10 cellular contexts compared by ENCODE assay signal in the genomic region with DNA sequence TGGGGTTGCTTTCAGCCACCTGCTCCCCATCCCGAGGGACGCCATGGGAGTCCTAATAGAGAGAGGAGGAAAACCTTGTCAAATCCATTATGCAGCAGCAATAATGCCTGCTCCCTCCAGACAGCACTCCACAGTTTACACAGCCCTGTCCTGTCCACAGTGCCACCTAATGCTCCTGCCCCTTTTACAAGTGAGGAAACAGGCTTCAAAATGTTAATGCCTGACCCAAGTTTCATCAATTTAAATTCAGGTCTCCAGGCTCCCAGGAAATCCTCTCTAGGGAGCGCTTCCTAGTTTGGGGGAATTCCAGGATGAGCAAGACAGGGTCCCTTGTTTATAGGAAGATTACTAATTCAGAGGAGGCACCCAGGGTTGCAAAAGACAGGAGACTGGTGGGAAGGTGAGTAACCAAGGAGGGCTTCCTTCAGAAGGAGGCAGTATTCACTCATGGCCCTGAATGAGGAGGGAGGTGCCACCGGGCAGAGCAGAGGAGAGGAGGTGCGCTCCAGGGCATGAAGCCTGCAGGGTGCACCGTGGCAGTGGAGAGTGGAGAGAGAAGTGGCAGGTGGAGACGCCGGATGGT. TPM values are rescaled to one million over a fixed set of nuclear protein-coding genes. Genes with fewer than 3 reads are reported as not detected.
DNase-seq lines count a peak whose midpoint lies in the region; ATAC-seq and TF ChIP-seq lines count a peak whose summit lies in the region.
"Had no signal": no experiment of that assay in that cellular context is flagged by ENCODE, and none has a peak within 500 bp of the region (broad histone marks: within the 10 kb centered on the region; RNA-seq: fewer than 3 reads in every experiment).

No MANE protein-coding gene starts in this region.

- DNase-seq in CD8-positive, alpha-beta T cell: no peak
- DNase-seq in HFFc6: peak; percentile 59
- peak; percentile 35 for DNase-seq in amniotic stem cell (lab: John Stamatoyannopoulos, UW)
- no peak for DNase-seq in mesothelial cell of epicardium (ENCODE audit: low spot score in 2 of 2, unreplicated experiment in 2 of 2)
- DNase-seq in stimulated activated CD4-positive, alpha-beta T cell treated with anti-CD3 and anti-CD28 coated beads, Interleukin-4, amount 100 ng/mL, for 24 hours: no peak
- DNase-seq in NCI-H526 treated with DMSO at 0.1 percent for 48 hours (lab: John Stamatoyannopoulos, UW): no peak
- DNase-seq in activated naive CD4-positive, alpha-beta T cell treated with Interleukin-2 at 50 U/mL for 16 hours: no peak
- DNase-seq: activated effector memory CD4-positive, alpha-beta T cell treated with Interleukin-2 at 50 U/mL for 16 hours had no signal

- no peak for ATAC-seq in CD8-positive, alpha-beta T cell
- ATAC-seq in HG02759 (IDR thresholded peaks at IDR 0.05; ENCODE audit: unreplicated experiment): no peak

- no peaks in the 10 kb centered on the region for H3K9me3 Mint-ChIP-seq in CD8-positive, alpha-beta T cell
- H3K9me3 Mint-ChIP-seq in HFFc6 (no peaks in the 10 kb centered on the region), mesothelial cell of epicardium (no peaks in the 10 kb centered on the region)
- H3K9me3 Mint-ChIP-seq: stimulated activated naive CD8-positive, alpha-beta T cell treated with anti-CD3 and anti-CD28 coated beads, Interleukin-15, Interleukin-2, amounts not matched to agents 100 ng/mL and 50 ng/mL, for 24 hours had no signal

- POLR2A ChIA-PET in CD8-positive, alpha-beta T cell (lab: Charles Lee): no interaction called here

- H3K4me1 Mint-ChIP-seq in CD8-positive, alpha-beta T cell (ENCODE audit: low read depth): peaks cover 15% of the 10 kb centered on the region
- H3K4me1 Mint-ChIP-seq in HFFc6 (ENCODE audit: low read depth) (peaks cover 13% of the 10 kb centered on the region), mesothelial cell of epicardium (peaks cover 12% of the 10 kb centered on the region)

- peaks cover 10% of the 10 kb centered on the region for H3K36me3 ChIP-seq in CD8-positive, alpha-beta T cell (ENCODE audit: insufficient read depth, low read length)

- no peak overlapping the region for H3K27ac Mint-ChIP-seq in CD8-positive, alpha-beta T cell
- H3K27ac Mint-ChIP-seq in HFFc6 (peak overlapping the region; percentile 61), mesothelial cell of epicardium (no peak overlapping the region)
- H3K27ac Mint-ChIP-seq: stimulated activated naive CD8-positive, alpha-beta T cell treated with anti-CD3 and anti-CD28 coated beads, Interleukin-15, Interleukin-2, amounts not matched to agents 100 ng/mL and 50 ng/mL, for 24 hours had no signal

- TF ChIP-seq CTCF in CD8-positive, alpha-beta T cell (IDR thresholded peaks at IDR 0.05): no peak
- peak; percentile 9; the same call in 1 of the 2 replicates for TF ChIP-seq CTCF in HFFc6 (IDR thresholded peaks at IDR 0.05)
- no peak for TF ChIP-seq CTCF in mesothelial cell of epicardium (IDR thresholded peaks at IDR 0.05; ENCODE audit: unreplicated experiment)

- H3K27me3 Mint-ChIP-seq in CD8-positive, alpha-beta T cell (ENCODE audit: low read depth): peaks cover 3% of the 10 kb centered on the region
- H3K27me3 Mint-ChIP-seq in HFFc6 (ENCODE audit: insufficient read depth): no peaks in the 10 kb centered on the region
- no peaks in the 10 kb centered on the region for H3K27me3 Mint-ChIP-seq in mesothelial cell of epicardium (ENCODE audit: low read depth)

- H3K4me3 ChIP-seq in CD8-positive, alpha-beta T cell (ENCODE audit: low read depth, low read length): no peak overlapping the region

- intact Hi-C loops in CD8-positive, alpha-beta T cell (cut with DNase I, micrococcal nuclease): no loop called here

- H3K4me3 Mint-ChIP-seq in CD8-positive, alpha-beta T cell: peak overlapping the region; percentile 29
- H3K4me3 Mint-ChIP-seq in HFFc6 (peak overlapping the region; percentile 89), mesothelial cell of epicardium (peak overlapping the region; percentile 80)

- no peak overlapping the region for H3K27ac ChIP-seq in CD8-positive, alpha-beta T cell (ENCODE audit: low read depth, low read length)

- no peaks in the 10 kb centered on the region for H3K27me3 ChIP-seq in CD8-positive, alpha-beta T cell (ENCODE audit: insufficient read depth, low read length)

- CTCF ChIA-PET in CD8-positive, alpha-beta T cell (lab: Charles Lee): interaction anchor here (1.3 to 1.4 kb wide), 2 partner anchors 12 to 44 kb away, joined by 5 read pairs; a partner anchor contains a TSS

- H3K36me3 Mint-ChIP-seq in CD8-positive, alpha-beta T cell: peaks cover 24% of the 10 kb centered on the region
- H3K36me3 Mint-ChIP-seq in HFFc6 (ENCODE audit: low read depth): peaks cover 5% of the 10 kb centered on the region; the same call in 1 of the 2 replicates
- H3K36me3 Mint-ChIP-seq in mesothelial cell of epicardium: peaks cover 25% of the 10 kb centered on the region

- peaks cover 13% of the 10 kb centered on the region for H3K4me1 ChIP-seq in CD8-positive, alpha-beta T cell (ENCODE audit: insufficient read depth, low read length)

- H3K9me3 ChIP-seq in CD8-positive, alpha-beta T cell (ENCODE audit: low read length): no peaks in the 10 kb centered on the region

RNA-seq across cellular contexts. Expression of a gene that starts 1.5 kb away (rescaled TPM):
- total RNA-seq in CD8-positive, alpha-beta T cell: not detected
- 10 to 100 TPM; 23.8 to 32.2 (median 26.9) TPM for total RNA-seq in HFFc6 (2021; fragmentation: NEBNext Ultra II Directional; extraction: Animal tissue kit (Norgen Biotek cat#: 25700))
- total RNA-seq in mesothelial cell of epicardium: 182 to 197 TPM (median 193 TPM) in 3 replicates

RNA-seq across cellular contexts. Expression of a gene that starts 11.8 kb away (rescaled TPM):
- 10 to 100 TPM; 46.7 to 52.2 TPM for total RNA-seq in CD8-positive, alpha-beta T cell
- total RNA-seq in HFFc6 (2021; fragmentation: NEBNext Ultra II Directional; extraction: Animal tissue kit (Norgen Biotek cat#: 25700)): 100 to 1,000 TPM in 1 of 6 experiments, 10 to 100 TPM in 5; 74.6 to 101 (median 92.5) TPM
- total RNA-seq in mesothelial cell of epicardium: 52.5 to 56.8 TPM (median 55.2 TPM) in 3 replicates

RNA-seq across cellular contexts. Expression of a gene that starts 19.4 kb away (rescaled TPM):
- 10 to 100 TPM; 96.1 to 99.4 TPM for total RNA-seq in CD8-positive, alpha-beta T cell
- 10 to 100 TPM; 72.5 to 95.1 (median 89.4) TPM for total RNA-seq in HFFc6 (2021; fragmentation: NEBNext Ultra II Directional; extraction: Animal tissue kit (Norgen Biotek cat#: 25700))
- total RNA-seq in mesothelial cell of epicardium: 96.3 to 100 TPM (median 97.6 TPM) in 3 replicates

RNA-seq across cellular contexts. Expression of a gene that starts 26.2 kb away (rescaled TPM):
- total RNA-seq in CD8-positive, alpha-beta T cell: 1 to 10 TPM; 6.3 to 9.0 TPM
- 1 to 10 TPM; 2.7 to 6.6 (median 3.4) TPM for total RNA-seq in HFFc6 (2021; fragmentation: NEBNext Ultra II Directional; extraction: Animal tissue kit (Norgen Biotek cat#: 25700))
- total RNA-seq in mesothelial cell of epicardium: 5.0 to 7.4 TPM (median 5.2 TPM) in 3 replicates

RNA-seq across cellular contexts. Expression of a gene that starts 45.7 kb away (rescaled TPM):
- total RNA-seq in CD8-positive, alpha-beta T cell: 100 to 1,000 TPM; 765 to 793 TPM
- not detected for total RNA-seq in HFFc6 (2021; fragmentation: NEBNext Ultra II Directional; extraction: Animal tissue kit (Norgen Biotek cat#: 25700))
- 0.27 to 0.31 TPM in 2 of 3 replicates, not detected in the other for total RNA-seq in mesothelial cell of epicardium

Comparison
In these comparisons a context has a peak if more than half of its experiments do, and no peak if none do; other contexts are left out.
1. DNase-seq: peak in HFFc6 (single experiment) and amniotic stem cell (single experiment); none in CD8-positive, alpha-beta T cell (0 of 7), mesothelial cell of epicardium (0 of 2), stimulated activated CD4-positive, alpha-beta T cell treated with anti-CD3 and anti-CD28 coated beads, Interleukin-4, amount 100 ng/mL, for 24 hours (single experiment), NCI-H526 treated with DMSO at 0.1 percent for 48 hours (single experiment) and activated naive CD4-positive, alpha-beta T cell treated with Interleukin-2 at 50 U/mL for 16 hours (single experiment).
2. H3K4me3 Mint-ChIP-seq: peak in every context shown above with its lines; median percentile 89 in HFFc6; 80 in mesothelial cell of epicardium; 29 in CD8-positive, alpha-beta T cell.
3. RNA of a gene that starts 1.5 kb away (total RNA-seq): 182 to 197 TPM in mesothelial cell of epicardium and 23.8 to 32.2 TPM in HFFc6; not detected in CD8-positive, alpha-beta T cell; every median in the first group is over 10 times any median in the second.